Comparison of ENCODE assay signal across 17 cellular contexts in the genomic region with DNA sequence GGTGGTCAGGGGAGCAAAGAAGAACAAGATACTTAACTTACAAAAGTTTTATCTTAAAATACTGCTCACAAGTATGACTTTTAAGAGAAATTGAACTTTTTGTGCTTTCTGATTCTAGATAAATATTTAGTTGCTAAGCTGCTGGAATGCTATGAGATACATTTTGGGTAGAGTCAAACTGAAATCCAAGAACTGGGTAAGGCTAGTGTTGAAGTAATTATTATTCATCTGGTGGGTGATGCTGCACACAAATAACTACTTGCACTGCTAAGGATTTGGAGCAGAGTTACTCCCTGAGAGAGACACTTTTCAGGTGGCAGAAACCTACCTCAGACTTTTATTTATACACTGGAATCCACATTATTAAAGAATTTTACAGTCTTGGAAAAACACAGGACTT.
"Had no signal": no experiment of that assay in that cellular context is flagged by ENCODE, and none has a peak within 500 bp of the region (broad histone marks: within the 10 kb centered on the region; RNA-seq: fewer than 3 reads in every experiment).

No MANE protein-coding gene starts in this region.

- H3K4me3 Mint-ChIP-seq: activated naive CD4-positive, alpha-beta T cell treated with anti-CD3 and anti-CD28 coated beads, Interleukin-2, amount 50 U/mL, for 24 hours; naive thymus-derived CD8-positive, alpha-beta T cell; T-helper 17 cell had no signal

- DNase-seq: activated effector memory CD4-positive, alpha-beta T cell treated with Interleukin-2 at 50 U/mL for 16 hours; activated T-cell treated with anti-CD3 and anti-CD28 coated beads, Interleukin-2, amount 50 U/mL, for 1 hour; body of pancreas; central memory CD4-positive, alpha-beta T cell; effector memory CD4-positive, alpha-beta T cell; erythroblast; left cardiac atrium; mucosa of descending colon; naive thymus-derived CD8-positive, alpha-beta T cell; occipital lobe; psoas muscle; spleen; stimulated activated CD4-positive, alpha-beta T cell treated with anti-CD3 and anti-CD28 coated beads, Interleukin-1b, Interleukin-23, amount 100 ng/mL, for 48 hours; stimulated activated naive CD4-positive, alpha-beta T cell; T-helper 17 cell had no signal

- H3K9me3 Mint-ChIP-seq: activated naive CD4-positive, alpha-beta T cell treated with anti-CD3 and anti-CD28 coated beads, Interleukin-2, amount 50 U/mL, for 24 hours had no signal

- H3K4me3 ChIP-seq: body of pancreas, mucosa of descending colon, psoas muscle, spleen had no signal

- H3K36me3 Mint-ChIP-seq: activated naive CD4-positive, alpha-beta T cell treated with anti-CD3 and anti-CD28 coated beads, Interleukin-2, amount 50 U/mL, for 24 hours; naive thymus-derived CD8-positive, alpha-beta T cell had no signal

- H3K27me3 ChIP-seq: body of pancreas, spleen had no signal

- H3K27ac Mint-ChIP-seq: activated naive CD4-positive, alpha-beta T cell treated with anti-CD3 and anti-CD28 coated beads, Interleukin-2, amount 50 U/mL, for 24 hours; naive thymus-derived CD8-positive, alpha-beta T cell; T-helper 17 cell had no signal

- H3K27ac ChIP-seq: body of pancreas, psoas muscle, spleen had no signal

- H3K9me3 ChIP-seq: body of pancreas, mucosa of descending colon, psoas muscle, spleen had no signal

- ATAC-seq: body of pancreas; naive thymus-derived CD8-positive, alpha-beta T cell; psoas muscle; sciatic nerve; T-helper 17 cell had no signal

- H3K4me1 ChIP-seq: body of pancreas, psoas muscle had no signal

- H3K27me3 Mint-ChIP-seq: activated naive CD4-positive, alpha-beta T cell treated with anti-CD3 and anti-CD28 coated beads, Interleukin-2, amount 50 U/mL, for 24 hours had no signal

- H3K36me3 ChIP-seq: spleen had no signal
